Comparison of ENCODE assay signal across 13 cellular contexts in the genomic region with DNA sequence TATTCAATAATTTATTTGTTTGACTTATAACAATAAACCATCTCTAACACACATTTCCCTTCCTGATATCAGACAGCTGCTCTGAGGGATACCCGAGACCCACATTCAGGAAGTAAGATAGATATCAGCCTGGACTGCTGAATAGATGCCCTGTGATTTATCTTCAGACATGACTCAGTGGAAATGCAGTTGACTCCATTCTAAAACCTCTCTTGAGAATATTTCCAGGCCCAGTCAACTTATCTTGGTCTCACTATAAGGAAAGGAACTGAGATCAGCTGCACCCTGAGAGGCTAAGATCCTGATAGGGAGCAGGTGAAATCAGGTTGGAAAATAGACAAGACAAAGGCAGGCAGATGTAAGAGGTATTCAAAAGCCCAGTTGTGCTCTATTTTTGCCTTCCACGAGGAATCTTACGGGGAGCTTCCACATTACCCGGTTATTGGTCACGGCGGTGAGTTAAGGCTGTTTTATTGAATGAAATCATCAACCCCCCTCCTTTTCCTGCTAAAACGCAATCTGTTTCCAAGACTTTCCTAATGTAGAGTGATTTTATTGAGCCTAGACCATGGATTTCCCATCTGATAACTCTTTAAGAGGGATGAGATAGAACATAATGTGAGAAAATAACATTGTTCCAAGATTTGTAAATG. TPM values are rescaled to one million over a fixed set of nuclear protein-coding genes. Genes with fewer than 3 reads are reported as not detected.
DNase-seq lines count a peak whose midpoint lies in the region; ATAC-seq and TF ChIP-seq lines count a peak whose summit lies in the region.
"Had no signal": no experiment of that assay in that cellular context is flagged by ENCODE, and none has a peak within 500 bp of the region (broad histone marks: within the 10 kb centered on the region; RNA-seq: fewer than 3 reads in every experiment).

No MANE protein-coding gene starts in this region.

- no peak for TF ChIP-seq RAD21 in HCT116 (IDR thresholded peaks at IDR 0.05; ENCODE audit: low read depth)
- TF ChIP-seq RAD21 in SK-N-SH (IDR thresholded peaks at IDR 0.05; ENCODE audit: low read length): no peak

- no peak overlapping the region for H2BK12ac ChIP-seq in trophoblast cell (ENCODE audit: low read length)

- TF ChIP-seq CTCF in HCT116 (IDR thresholded peaks at IDR 0.05 in 2 of 3, conservative IDR thresholded peaks at IDR 0.05 in 1 of 3; ENCODE audit: borderline replicate concordance in 1 of 3, insufficient read depth in 1 of 3, low read depth in 2 of 3, low read length in 2 of 3): no peak
- no peak for TF ChIP-seq CTCF in SK-N-SH (IDR thresholded peaks at IDR 0.05)
- TF ChIP-seq CTCF in epithelial cell of proximal tubule (conservative IDR thresholded peaks at IDR 0.05; ENCODE audit: low read depth, low read length): no peak

- intact Hi-C loops in HCT116 (cut with micrococcal nuclease): loop anchor here (2.0 to 10.0 kb wide), 5 partner anchors 105 to 408 kb away; a partner anchor contains a TSS

- H3K79me1 ChIP-seq in trophoblast cell (ENCODE audit: low read length): peaks cover 3% of the 10 kb centered on the region

- H3K79me2 ChIP-seq in HCT116 (ENCODE audit: insufficient read depth, low read length) (no peaks in the 10 kb centered on the region), SK-N-SH (ENCODE audit: insufficient read depth) (no peaks in the 10 kb centered on the region), trophoblast cell (ENCODE audit: control insufficient read depth, insufficient read depth, low read length, poor library complexity) (no peaks in the 10 kb centered on the region)

- H4K12ac ChIP-seq in trophoblast cell (ENCODE audit: low read depth, low read length): no peak overlapping the region

- CTCF ChIA-PET in HCT116 (lab: Charles Lee): interaction anchor here (0.6 to 3.5 kb wide), 48 partner anchors 8 to 605 kb away, joined by 3 to 60 read pairs (median 4); a partner anchor contains a TSS
- CTCF ChIA-PET in SK-N-SH (lab: Yijun Ruan, JAX): interaction anchor here (0.5 to 5.0 kb wide), 63 partner anchors 8 to 605 kb away, joined by 3 to 43 read pairs (median 4); a partner anchor contains a TSS

- H3F3A ChIP-seq in SK-N-SH (replicated peaks; ENCODE audit: insufficient read depth): peaks cover 20% of the 10 kb centered on the region

- H3K27me3 ChIP-seq in HCT116 (ENCODE audit: insufficient read depth, low read length) (no peaks in the 10 kb centered on the region), SK-N-SH (ENCODE audit: insufficient read depth) (no peaks in the 10 kb centered on the region), trophoblast cell (ENCODE audit: insufficient read depth, low read length) (no peaks in the 10 kb centered on the region)
- H3K27me3 ChIP-seq: right lobe of liver had no signal

- no peak overlapping the region for H4K91ac ChIP-seq in trophoblast cell (ENCODE audit: low read depth, low read length)

- H3K9me2 ChIP-seq in HCT116 (ENCODE audit: insufficient read depth) (no peaks in the 10 kb centered on the region), SK-N-SH (no peaks in the 10 kb centered on the region)

- RAD21 ChIA-PET in HCT116 (lab: Charles Lee; ENCODE audit: low non-redundant PET in 1 of 2, low total read pairs in 2 of 2, uncharacterized antibody in 2 of 2, unreplicated experiment in 2 of 2): interaction anchor here (0.8 to 1.0 kb wide), 4 partner anchors 27 to 258 kb away, joined by 3 to 6 read pairs (median 3); a partner anchor contains a TSS

- no peak overlapping the region for H2AK5ac ChIP-seq in trophoblast cell (ENCODE audit: low read length)

- BruUV-seq in HCT116 (replicated peaks; lab: Mats Ljungman, UMichigan): no TSS peak

- no peak overlapping the region for H2BK120ac ChIP-seq in trophoblast cell (ENCODE audit: insufficient read depth, low read length, poor library complexity)

- H3K4ac ChIP-seq in trophoblast cell (ENCODE audit: low read depth, low read length): no peak overlapping the region

- H3K14ac ChIP-seq in trophoblast cell (ENCODE audit: low read length): no peak overlapping the region

- no peak overlapping the region for H4K8ac ChIP-seq in trophoblast cell (ENCODE audit: low read depth, low read length)

- H3K4me3 ChIP-seq in HCT116 (replicated peaks in 1 of 2; ENCODE audit: low read depth in 1 of 2, low read length in 2 of 2): no peak overlapping the region
- peak overlapping the region in 1 of 2 experiments; percentile 47; a peak in 3 of 4 replicates for H3K4me3 ChIP-seq in SK-N-SH (ENCODE audit: low read depth in 2 of 2, low read length in 1 of 2)
- peak overlapping the region; percentile 1 for H3K4me3 ChIP-seq in epithelial cell of proximal tubule (ENCODE audit: low read depth, low read length)
- H3K4me3 ChIP-seq in trophoblast cell (ENCODE audit: low read depth, low read length): no peak overlapping the region
- H3K4me3 ChIP-seq: heart left ventricle, right lobe of liver had no signal

- DNase-seq in HCT116 (ENCODE audit: low read depth, low spot score) (no peak), SK-N-SH (no peak), epithelial cell of proximal tubule (ENCODE audit: low read depth) (no peak), trophoblast cell (peak; percentile 51 to 87)

- H3K4me2 ChIP-seq in HCT116 (ENCODE audit: low read length) (peak overlapping the region; percentile 18), SK-N-SH (peak overlapping the region; percentile 68), trophoblast cell (ENCODE audit: low read length) (peak overlapping the region; percentile 26)

- no peak for TF ChIP-seq POLR2A in HCT116 (IDR thresholded peaks at IDR 0.05; ENCODE audit: borderline replicate concordance, extremely low read depth, insufficient read depth, insufficient read length)

- H3K18ac ChIP-seq in trophoblast cell (ENCODE audit: low read length): no peak overlapping the region

- ATAC-seq in HCT116 (no peak), HG02885 (IDR thresholded peaks at IDR 0.05; ENCODE audit: poor library complexity, unreplicated experiment) (no peak), GM18511 (IDR thresholded peaks at IDR 0.05; ENCODE audit: unreplicated experiment) (no peak), HG03039 (IDR thresholded peaks at IDR 0.05; ENCODE audit: unreplicated experiment) (no peak), GM18502 (IDR thresholded peaks at IDR 0.05; ENCODE audit: poor library complexity, unreplicated experiment) (no peak)

- 4% methylated on average over 7 of the region's 7 CpGs for WGBS in SK-N-SH (ENCODE audit: low lambda C conversion rate)
- WGBS in trophoblast cell (ENCODE audit: extremely low coverage, insufficient coverage, insufficient read length): no CpG with 5 or more reads among the region's 7 CpGs

- no peak overlapping the region for H3K23ac ChIP-seq in trophoblast cell (ENCODE audit: low read length)

- H3K9ac ChIP-seq in HCT116 (ENCODE audit: low read length) (peak overlapping the region; percentile 1; the same call in 1 of the 2 replicates), SK-N-SH (peak overlapping the region; percentile 65; the same call in 1 of the 2 replicates), trophoblast cell (ENCODE audit: low read length) (no peak overlapping the region)

- no peak overlapping the region for H2BK5ac ChIP-seq in trophoblast cell (ENCODE audit: low read depth, low read length, poor library complexity)

- TF ChIP-seq EP300 in SK-N-SH (IDR thresholded peaks at IDR 0.05; ENCODE audit: borderline replicate concordance in 1 of 2, low read depth in 1 of 2, low read length in 1 of 2): peak in 1 of 2 experiments; percentile 88; a peak in 2 of 4 replicates

- no peak overlapping the region for H3K27ac ChIP-seq in HCT116 (ENCODE audit: low read depth, low read length)
- peak overlapping the region; percentile 50 to 94; a peak in 3 of 4 replicates for H3K27ac ChIP-seq in SK-N-SH (ENCODE audit: low read depth in 2 of 2, low read length in 1 of 2)
- H3K27ac ChIP-seq in trophoblast cell (ENCODE audit: low read depth, low read length): peak overlapping the region; percentile 30
- H3K27ac ChIP-seq: heart left ventricle, right lobe of liver, WERI-Rb-1 had no signal

- H3K4me1 ChIP-seq in HCT116 (ENCODE audit: control insufficient read depth in 1 of 2, insufficient read depth in 2 of 2, low read length in 2 of 2) (peaks cover 15 to 26% of the 10 kb centered on the region in 2 experiments), SK-N-SH (ENCODE audit: control insufficient read depth in 1 of 2, insufficient read depth in 2 of 2, low read depth in 1 of 2, low read length in 1 of 2) (peaks cover 3 to 11% of the 10 kb centered on the region in 2 experiments; a peak in 2 of 4 replicates), trophoblast cell (ENCODE audit: control insufficient read depth in 1 of 2, insufficient read depth in 2 of 2, low read length in 2 of 2) (peaks cover 3 to 7% of the 10 kb centered on the region in 2 experiments)

- POLR2A ChIA-PET in HCT116 (lab: Charles Lee) (interaction anchor here (0.6 to 1.6 kb wide), 12 partner anchors 16 to 472 kb away, joined by 3 to 10 read pairs (median 4); a partner anchor contains a TSS), SK-N-SH (lab: Yijun Ruan, JAX) (interaction anchor here (0.7 kb wide), 1 partner anchor 171 kb away, joined by 4 read pairs; no protein-coding TSS in a partner anchor)

- peak overlapping the region; percentile 66 for H2AFZ ChIP-seq in HCT116 (ENCODE audit: low read depth, low read length, poor library complexity, severe bottlenecking)
- peak overlapping the region; percentile 5; the same call in 1 of the 2 replicates for H2AFZ ChIP-seq in SK-N-SH (ENCODE audit: low read depth)
- H2AFZ ChIP-seq in trophoblast cell (ENCODE audit: insufficient read depth, low read length, poor library complexity): no peak overlapping the region

- no peaks in the 10 kb centered on the region for H4K20me1 ChIP-seq in HCT116 (ENCODE audit: insufficient read depth)
- no peaks in the 10 kb centered on the region for H4K20me1 ChIP-seq in SK-N-SH (ENCODE audit: insufficient read depth)

- H3K9me3 ChIP-seq in HCT116 (ENCODE audit: control insufficient read depth in 1 of 2, insufficient read depth in 1 of 2, low read depth in 1 of 2, low read length in 2 of 2) (no peaks in the 10 kb centered on the region), SK-N-SH (no peaks in the 10 kb centered on the region), trophoblast cell (ENCODE audit: insufficient read depth, low read depth, low read length) (no peaks in the 10 kb centered on the region)
- H3K9me3 ChIP-seq: heart left ventricle, right lobe of liver had no signal

- no peaks in the 10 kb centered on the region for H3K36me3 ChIP-seq in HCT116 (ENCODE audit: control insufficient read depth in 1 of 2, insufficient read depth in 2 of 2, low read length in 2 of 2)
- no peaks in the 10 kb centered on the region for H3K36me3 ChIP-seq in SK-N-SH (replicated peaks in 1 of 2; ENCODE audit: control insufficient read depth in 1 of 2, insufficient read depth in 2 of 2, low read length in 1 of 2)
- H3K36me3 ChIP-seq in trophoblast cell (ENCODE audit: control insufficient read depth in 1 of 2, insufficient read depth in 2 of 2, low read length in 2 of 2): no peaks in the 10 kb centered on the region
- H3K36me3 ChIP-seq: heart left ventricle, right lobe of liver, WERI-Rb-1 had no signal

RNA-seq across cellular contexts. Expression of a gene that starts 25.5 kb away (rescaled TPM):
- total RNA-seq in HCT116 (2021; ENCODE audit: unreplicated experiment) (not detected), epithelial cell of proximal tubule (0.29 and 0.43 TPM in 2 replicates)
- not detected in 2 replicates for polyA plus RNA-seq in HCT116 (2012)
- polyA plus RNA-seq in SK-N-SH (2012; rRNA removed): not detected in 2 replicates
- 0.03 TPM in 1 of 2 replicates, not detected in the other for polyA plus RNA-seq in SK-N-SH (2012; cell fraction: cytosol; rRNA removed)
- polyA plus RNA-seq in SK-N-SH (2012; cell fraction: nucleus; rRNA removed): not detected in 2 replicates
- polyA plus RNA-seq in trophoblast cell (2013): not detected in 2 replicates
- total RNA-seq: heart left ventricle, mononuclear cell, OCI-LY7, right lobe of liver had no signal
- polyA plus RNA-seq: heart left ventricle had no signal

RNA-seq across cellular contexts. Expression of a gene that starts 27.7 kb away (rescaled TPM):
- 9.8 TPM for total RNA-seq in HCT116 (2021; ENCODE audit: unreplicated experiment)
- 18.2 and 18.9 TPM in 2 replicates for polyA plus RNA-seq in HCT116 (2012)
- polyA plus RNA-seq in SK-N-SH (2012; rRNA removed): 3.0 and 3.1 TPM in 2 replicates
- 0.94 and 2.8 TPM in 2 replicates for polyA plus RNA-seq in SK-N-SH (2012; cell fraction: cytosol; rRNA removed)
- polyA plus RNA-seq in SK-N-SH (2012; cell fraction: nucleus; rRNA removed): 10.7 and 14.9 TPM in 2 replicates
- 1.1 and 2.8 TPM in 2 replicates for total RNA-seq in epithelial cell of proximal tubule
- polyA plus RNA-seq in trophoblast cell (2013): 0.18 and 0.23 TPM in 2 replicates
- total RNA-seq: mononuclear cell, OCI-LY7 had no signal

RNA-seq across cellular contexts. Expression of a gene that starts 33.3 kb away (rescaled TPM):
- total RNA-seq in HCT116 (2021; ENCODE audit: unreplicated experiment) (0.12 TPM), epithelial cell of proximal tubule (not detected in 2 replicates)
- polyA plus RNA-seq in HCT116 (2012): 0.07 TPM in 1 of 2 replicates, not detected in the other
- 0.02 TPM in 1 of 2 replicates, not detected in the other for polyA plus RNA-seq in SK-N-SH (2012; rRNA removed)
- polyA plus RNA-seq in SK-N-SH (2012; cell fraction: cytosol; rRNA removed): not detected in 2 replicates
- not detected in 2 replicates for polyA plus RNA-seq in SK-N-SH (2012; cell fraction: nucleus; rRNA removed)
- polyA plus RNA-seq in trophoblast cell (2013): 0.01 TPM in 1 of 2 replicates, not detected in the other
- total RNA-seq: mononuclear cell, OCI-LY7, right lobe of liver had no signal

RNA-seq across cellular contexts. Expression of a gene that starts 52.0 kb away (rescaled TPM):
- not detected for total RNA-seq in HCT116 (2021; ENCODE audit: unreplicated experiment)
- polyA plus RNA-seq in HCT116 (2012): 1.6 and 1.7 TPM in 2 replicates
- not detected in 2 replicates for polyA plus RNA-seq in SK-N-SH (2012; rRNA removed)
- polyA plus RNA-seq in SK-N-SH (2012; cell fraction: cytosol; rRNA removed): 0.03 TPM in 1 of 2 replicates, not detected in the other
- polyA plus RNA-seq in SK-N-SH (2012; cell fraction: nucleus; rRNA removed): not detected in 2 replicates
- total RNA-seq in epithelial cell of proximal tubule: not detected in 2 replicates
- not detected in 2 replicates for polyA plus RNA-seq in trophoblast cell (2013)
- total RNA-seq: heart left ventricle, mononuclear cell, OCI-LY7, right lobe of liver had no signal
- polyA plus RNA-seq: heart left ventricle had no signal

Comparison
In these comparisons a context has a peak if more than half of its experiments do, and no peak if none do; other contexts are left out.
1. DNase-seq: peak in trophoblast cell (2 of 2); none in HCT116 (single experiment), SK-N-SH (single experiment) and epithelial cell of proximal tubule (single experiment).
2. H3K4me2 ChIP-seq: peak in every context shown above with its lines; median percentile 68 in SK-N-SH; 26 in trophoblast cell; 18 in HCT116.